In the genomic region with DNA sequence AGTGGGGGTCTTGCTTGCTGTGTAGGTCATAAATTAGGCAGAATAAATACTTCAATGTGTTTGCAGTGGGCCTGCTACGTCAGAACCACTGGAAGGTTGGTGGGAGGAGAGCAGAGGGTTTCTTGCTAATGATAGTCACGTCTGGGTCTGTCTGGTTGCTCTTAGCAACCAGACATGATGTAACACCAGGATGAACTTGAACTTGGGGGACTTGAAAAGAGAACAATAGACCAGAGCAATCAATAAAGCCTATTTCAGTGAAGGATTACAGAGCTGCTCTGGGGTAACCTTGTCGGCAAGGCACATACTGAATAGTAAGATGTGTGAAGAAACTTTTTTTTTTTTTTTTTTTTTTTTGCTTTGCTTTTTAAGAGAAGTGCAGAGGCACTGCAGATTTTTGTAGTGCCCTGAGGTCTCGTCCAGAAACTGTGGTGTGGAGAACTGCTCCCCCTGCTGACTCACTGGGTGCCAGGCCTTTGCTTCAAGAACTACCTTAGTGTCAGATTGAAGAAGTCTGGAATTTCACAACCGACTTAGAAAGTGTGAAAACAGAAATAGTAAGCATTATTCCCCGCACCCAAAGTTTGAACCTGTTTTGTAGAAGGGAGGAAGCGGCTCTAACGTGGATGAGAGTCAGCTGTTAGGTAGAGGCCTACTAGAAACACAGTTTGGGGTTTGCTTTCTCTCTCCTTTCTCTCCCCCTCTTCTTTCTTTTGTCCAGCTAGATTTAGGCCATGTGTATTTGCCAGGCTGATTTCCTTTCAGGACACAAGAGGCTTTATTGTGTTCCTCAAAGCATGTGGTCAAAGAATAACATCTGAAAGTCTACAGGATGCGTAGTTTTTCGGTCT, we compare ENCODE assay signal across 7 cellular contexts.
A peak's percentile ranks its signal among the peaks of the same experiment; 100 is the strongest.
DNase-seq lines count a peak whose midpoint lies in the region; ATAC-seq and TF ChIP-seq lines count a peak whose summit lies in the region.

No MANE protein-coding gene starts in this region.

- H3K27ac Mint-ChIP-seq in activated B cell treated with CpG ODN at 0.5 μM for 24 hours: no peak overlapping the region
- H3K27ac Mint-ChIP-seq in central memory CD8-positive, alpha-beta T cell (ENCODE audit: low read depth): peak overlapping the region; percentile 16

- H3K9me3 Mint-ChIP-seq in activated B cell treated with CpG ODN at 0.5 μM for 24 hours: no peaks in the 10 kb centered on the region
- H3K9me3 Mint-ChIP-seq in central memory CD8-positive, alpha-beta T cell: no peaks in the 10 kb centered on the region

- H3K36me3 Mint-ChIP-seq in activated B cell treated with CpG ODN at 0.5 μM for 24 hours (ENCODE audit: low read depth): no peaks in the 10 kb centered on the region
- H3K36me3 Mint-ChIP-seq in central memory CD8-positive, alpha-beta T cell (ENCODE audit: insufficient read depth): peaks cover 8% of the 10 kb centered on the region

- POLR2A ChIA-PET in activated B cell treated with CpG ODN at 0.5 μM for 24 hours (lab: Charles Lee): no interaction called here

- peaks cover 4% of the 10 kb centered on the region for H3K4me1 Mint-ChIP-seq in activated B cell treated with CpG ODN at 0.5 μM for 24 hours
- peaks cover 11% of the 10 kb centered on the region for H3K4me1 Mint-ChIP-seq in central memory CD8-positive, alpha-beta T cell

- H3K4me3 Mint-ChIP-seq in activated B cell treated with CpG ODN at 0.5 μM for 24 hours: no peak overlapping the region
- no peak overlapping the region for H3K4me3 Mint-ChIP-seq in central memory CD8-positive, alpha-beta T cell

- DNase-seq in NCI-H345 (lab: John Stamatoyannopoulos, UW) (peak; percentile 70), activated B cell treated with CpG ODN at 0.5 μM for 24 hours (peak; percentile 17), kidney glomerular epithelial cell (lab: John Stamatoyannopoulos, UW) (peak; percentile 95)
- DNase-seq in central memory CD8-positive, alpha-beta T cell (ENCODE audit: low spot score in 2 of 2): peak; percentile 33 to 57
- peak; percentile 4 to 31 for DNase-seq in stimulated activated CD4-positive, alpha-beta T cell treated with anti-CD3 and anti-CD28 coated beads, Interleukin-1b, Interleukin-23, amount 100 ng/mL, for 1 hour (ENCODE audit: low read depth in 2 of 2)

- CTCF ChIA-PET in activated B cell treated with CpG ODN at 0.5 μM for 24 hours (lab: Charles Lee): interaction anchor here (0.8 to 1.2 kb wide), 3 partner anchors 404 to 1482 kb away, joined by 4 to 5 read pairs (median 4); no protein-coding TSS in a partner anchor

- H3K27me3 Mint-ChIP-seq in activated B cell treated with CpG ODN at 0.5 μM for 24 hours: peaks cover 2% of the 10 kb centered on the region
- no peaks in the 10 kb centered on the region for H3K27me3 Mint-ChIP-seq in central memory CD8-positive, alpha-beta T cell

- intact Hi-C loops in activated B cell treated with CpG ODN at 0.5 μM for 24 hours (cut with micrococcal nuclease): loop anchor here (1.0 to 5.0 kb wide), 7 partner anchors 399 to 1482 kb away; no protein-coding TSS in a partner anchor

- ATAC-seq in GM18517 (IDR thresholded peaks at IDR 0.05; ENCODE audit: unreplicated experiment) (peak; percentile 91), HG03108 (IDR thresholded peaks at IDR 0.05; ENCODE audit: unreplicated experiment) (peak; percentile 63), activated B cell treated with CpG ODN at 0.5 μM for 24 hours (ENCODE audit: low read depth) (peak; percentile 68)
- peak; percentile 85 for ATAC-seq in central memory CD8-positive, alpha-beta T cell (replicated peaks; ENCODE audit: extremely low read depth, poor library complexity, severe bottlenecking)

- TF ChIP-seq CTCF in activated B cell treated with CpG ODN at 0.5 μM for 24 hours (IDR thresholded peaks at IDR 0.05): peak; percentile 16

Comparison
In these comparisons a context has a peak if more than half of its experiments do, and no peak if none do; other contexts are left out.
1. Peak in every context shown above with its lines: DNase-seq and ATAC-seq.
2. DNase-seq: peak in every context shown above with its lines; median percentile 95 in kidney glomerular epithelial cell; 70 in NCI-H345; 45 in central memory CD8-positive, alpha-beta T cell; 18 in stimulated activated CD4-positive, alpha-beta T cell treated with anti-CD3 and anti-CD28 coated beads, Interleukin-1b, Interleukin-23, amount 100 ng/mL, for 1 hour; 17 in activated B cell treated with CpG ODN at 0.5 μM for 24 hours.